11 cellular contexts compared by ENCODE assay signal in genomic region chr1:26237230-26237966, GRCh38. TPM values are rescaled to one million over a fixed set of nuclear protein-coding genes. Genes with fewer than 3 reads are reported as not detected.
DNase-seq lines count a peak whose midpoint lies in the region; ATAC-seq and TF ChIP-seq lines count a peak whose summit lies in the region.
"Had no signal": no experiment of that assay in that cellular context is flagged by ENCODE, and none has a peak within 500 bp of the region (broad histone marks: within the 10 kb centered on the region; RNA-seq: fewer than 3 reads in every experiment).

No MANE protein-coding gene starts in this region.

- CTCF ChIA-PET in MCF 10A (lab: Yijun Ruan, JAX), result interaction anchor here (0.6 to 1.9 kb wide), 4 partner anchors 26 to 101 kb away, joined by 3 to 7 read pairs (median 4); no protein-coding TSS in a partner anchor

- no peak overlapping the region for H3K9ac ChIP-seq in OCI-LY3 (ENCODE audit: low read length)

- H3K36me3 ChIP-seq in breast epithelium (no peaks in the 10 kb centered on the region), OCI-LY3 (replicated peaks; ENCODE audit: low read depth, low read length) (peaks cover 2% of the 10 kb centered on the region)
- H3K36me3 ChIP-seq: colonic mucosa had no signal

- H3K4me3 ChIP-seq in breast epithelium (no peak overlapping the region), OCI-LY3 (ENCODE audit: low read length) (peak overlapping the region; percentile 24; the same call in 1 of the 2 replicates), cardiac fibroblast (replicated peaks in 1 of 2; ENCODE audit: low read depth in 2 of 2, low read length in 2 of 2) (no peak overlapping the region)
- H3K4me3 ChIP-seq: colonic mucosa had no signal

- H3K9me3 Mint-ChIP-seq in MCF 10A (ENCODE audit: unreplicated experiment), result no peaks in the 10 kb centered on the region
- H3K9me3 Mint-ChIP-seq in stimulated activated effector memory CD8-positive, alpha-beta T cell treated with anti-CD3 and anti-CD28 coated beads, Interleukin-12 subunit alpha, Interleukin-12 subunit beta, amount 100 ng/mL, for 72 hours, result no peaks in the 10 kb centered on the region
- H3K9me3 Mint-ChIP-seq in immature natural killer cell, result no peaks in the 10 kb centered on the region

- no TSS peak for BruUV-seq in MCF 10A (replicated peaks; lab: Mats Ljungman, UMichigan)

- H3K79me2 ChIP-seq in OCI-LY3 (ENCODE audit: low read length), result peaks cover 65% of the 10 kb centered on the region

- H3K27ac Mint-ChIP-seq in MCF 10A (ENCODE audit: low read depth, unreplicated experiment) (peak overlapping the region; percentile 76), immature natural killer cell (no peak overlapping the region)
- H3K27ac Mint-ChIP-seq in stimulated activated effector memory CD8-positive, alpha-beta T cell treated with anti-CD3 and anti-CD28 coated beads, Interleukin-12 subunit alpha, Interleukin-12 subunit beta, amount 100 ng/mL, for 72 hours, result peak overlapping the region; percentile 5

- no peaks in the 10 kb centered on the region for H3K27me3 Mint-ChIP-seq in MCF 10A (ENCODE audit: insufficient read depth, unreplicated experiment)
- peaks cover 3 to 7% (median 4%) of the 10 kb centered on the region in 3 donors for H3K27me3 Mint-ChIP-seq in immature natural killer cell (ENCODE audit: low read depth in 3 of 3)

- no peak overlapping the region for H2AFZ ChIP-seq in OCI-LY3 (ENCODE audit: low read depth, low read length)

- ATAC-seq in stimulated activated effector memory CD8-positive, alpha-beta T cell treated with anti-CD3 and anti-CD28 coated beads, Interleukin-12 subunit alpha, Interleukin-12 subunit beta, amount 100 ng/mL, for 72 hours, result no peak
- ATAC-seq: left ventricle myocardium superior had no signal

- no peak for TF ChIP-seq CTCF in MCF 10A (IDR thresholded peaks at IDR 0.05; ENCODE audit: unreplicated experiment)
- no peak for TF ChIP-seq CTCF in breast epithelium (IDR thresholded peaks at IDR 0.05)
- TF ChIP-seq CTCF in OCI-LY3 (IDR thresholded peaks at IDR 0.05; ENCODE audit: low read depth, low read length), result no peak
- TF ChIP-seq CTCF in cardiac fibroblast (IDR thresholded peaks at IDR 0.05; ENCODE audit: low read depth, low read length), result no peak

- no peak for TF ChIP-seq POLR2A in breast epithelium (IDR thresholded peaks at IDR 0.05)

- peaks cover 30% of the 10 kb centered on the region for H3K4me1 Mint-ChIP-seq in MCF 10A (ENCODE audit: insufficient read depth, unreplicated experiment)
- H3K4me1 Mint-ChIP-seq in stimulated activated effector memory CD8-positive, alpha-beta T cell treated with anti-CD3 and anti-CD28 coated beads, Interleukin-12 subunit alpha, Interleukin-12 subunit beta, amount 100 ng/mL, for 72 hours, result peaks cover 31% of the 10 kb centered on the region
- H3K4me1 Mint-ChIP-seq in immature natural killer cell, result peaks cover 25 to 32% of the 10 kb centered on the region in 2 donors

- no peaks in the 10 kb centered on the region for H3K9me3 ChIP-seq in breast epithelium
- H3K9me3 ChIP-seq in OCI-LY3 (ENCODE audit: insufficient read depth, low read length), result no peaks in the 10 kb centered on the region
- H3K9me3 ChIP-seq: colonic mucosa had no signal

- H4K20me1 ChIP-seq in OCI-LY3 (ENCODE audit: insufficient read depth, low read length), result no peaks in the 10 kb centered on the region

- intact Hi-C loops in MCF 10A (cut with micrococcal nuclease) (no loop called here), breast epithelium (cut with DNase I; ENCODE audit: low total_unique reads) (loop anchor here (10.0 kb wide), 1 partner anchor 73 kb away; the partner anchor contains the start of genes C1orf232 and ZNF593)

- peaks cover 17% of the 10 kb centered on the region for H3K36me3 Mint-ChIP-seq in MCF 10A (ENCODE audit: insufficient read depth, unreplicated experiment)
- peaks cover 36% of the 10 kb centered on the region for H3K36me3 Mint-ChIP-seq in stimulated activated effector memory CD8-positive, alpha-beta T cell treated with anti-CD3 and anti-CD28 coated beads, Interleukin-12 subunit alpha, Interleukin-12 subunit beta, amount 100 ng/mL, for 72 hours
- peaks cover 0 to 2% (median 2%) of the 10 kb centered on the region in 3 donors for H3K36me3 Mint-ChIP-seq in immature natural killer cell

- peak overlapping the region; percentile 41 for H3K4me2 ChIP-seq in OCI-LY3 (ENCODE audit: low read length)

- H3K4me1 ChIP-seq in breast epithelium (no peaks in the 10 kb centered on the region), OCI-LY3 (ENCODE audit: low read length) (peaks cover 19% of the 10 kb centered on the region)

- POLR2A ChIA-PET in MCF 10A (lab: Yijun Ruan, JAX), result interaction anchor here (0.7 to 5.4 kb wide), 11 partner anchors 8 to 234 kb away, joined by 3 to 83 read pairs (median 3); partner anchors contain the start of genes CNKSR1, PDIK1L, SH3BGRL3 and ZNF593

- H3K27me3 ChIP-seq in breast epithelium (no peaks in the 10 kb centered on the region), OCI-LY3 (ENCODE audit: low read depth, low read length) (no peaks in the 10 kb centered on the region)
- H3K27me3 ChIP-seq: colonic mucosa had no signal

- DNase-seq in MCF 10A (ENCODE audit: unreplicated experiment) (peak; percentile 49), breast epithelium (ENCODE audit: low spot score in 2 of 2) (no peak), cardiac fibroblast (ENCODE audit: low read depth in 2 of 2) (peak; percentile 48 to 65), immature natural killer cell (no peak), Kasumi-1 (lab: John Stamatoyannopoulos, UW) (no peak)
- DNase-seq in stimulated activated effector memory CD8-positive, alpha-beta T cell treated with anti-CD3 and anti-CD28 coated beads, Interleukin-12 subunit alpha, Interleukin-12 subunit beta, amount 100 ng/mL, for 72 hours (ENCODE audit: low spot score in 2 of 2), result no peak
- DNase-seq in stimulated activated CD4-positive, alpha-beta T cell treated with anti-CD3 and anti-CD28 coated beads, Interleukin-12 subunit alpha, Interleukin-12 subunit beta, amount 100 ng/mL, for 4 hours, result no peak
- DNase-seq: colonic mucosa, DMS79 treated with DMSO at 0.1 percent for 48 hours, left ventricle myocardium superior had no signal

- H3K27ac ChIP-seq in breast epithelium (no peak overlapping the region), OCI-LY3 (ENCODE audit: low read length) (0 out of 2 replicates have a peak overlapping the region, but pooled peaks have one; percentile 11)
- H3K27ac ChIP-seq: colonic mucosa had no signal

- H3K4me3 Mint-ChIP-seq in MCF 10A (ENCODE audit: unreplicated experiment), result peak overlapping the region; percentile 34
- no peak overlapping the region for H3K4me3 Mint-ChIP-seq in stimulated activated effector memory CD8-positive, alpha-beta T cell treated with anti-CD3 and anti-CD28 coated beads, Interleukin-12 subunit alpha, Interleukin-12 subunit beta, amount 100 ng/mL, for 72 hours
- no peak overlapping the region for H3K4me3 Mint-ChIP-seq in immature natural killer cell

RNA-seq across cellular contexts. Expression of gene CEP85, which starts 3.4 kb away (rescaled TPM):
- total RNA-seq in MCF 10A (2022) (11.1 and 12.2 TPM in 2 replicates), breast epithelium (10 to 100 TPM in 1 of 3 donors, 1 to 10 TPM in 2; 4.8 to 11.7 (median 7.5) TPM)
- polyA plus RNA-seq in immature natural killer cell, result 1 to 10 TPM; 4.0 to 6.9 (median 5.4) TPM

RNA-seq across cellular contexts. Expression of gene SH3BGRL3, which starts 42.5 kb away (rescaled TPM):
- total RNA-seq in MCF 10A (2022), result 133 and 170 TPM in 2 replicates
- total RNA-seq in breast epithelium, result 10 to 100 TPM; 27.5 to 55.7 (median 50.1) TPM
- polyA plus RNA-seq in immature natural killer cell, result 1,000 to 10,000 TPM; 1,203 to 2,040 (median 1,333) TPM

RNA-seq across cellular contexts. Expression of gene CATSPER4, which starts 47.0 kb away (rescaled TPM):
- total RNA-seq in MCF 10A (2022), result not detected in 2 replicates
- total RNA-seq in breast epithelium, result not detected
- polyA plus RNA-seq in immature natural killer cell, result not detected
- total RNA-seq: colonic mucosa, left ventricle myocardium superior had no signal

Comparison
In these comparisons a context has a peak if more than half of its experiments do, and no peak if none do; other contexts are left out.
1. DNase-seq: peak in MCF 10A (single experiment) and cardiac fibroblast (2 of 2); none in breast epithelium (0 of 2), stimulated activated effector memory CD8-positive, alpha-beta T cell treated with anti-CD3 and anti-CD28 coated beads, Interleukin-12 subunit alpha, Interleukin-12 subunit beta, amount 100 ng/mL, for 72 hours (0 of 2), stimulated activated CD4-positive, alpha-beta T cell treated with anti-CD3 and anti-CD28 coated beads, Interleukin-12 subunit alpha, Interleukin-12 subunit beta, amount 100 ng/mL, for 4 hours (single experiment), immature natural killer cell (0 of 3) and Kasumi-1 (0 of 2).
2. H3K27ac Mint-ChIP-seq: peak in MCF 10A (single experiment) and stimulated activated effector memory CD8-positive, alpha-beta T cell treated with anti-CD3 and anti-CD28 coated beads, Interleukin-12 subunit alpha, Interleukin-12 subunit beta, amount 100 ng/mL, for 72 hours (single experiment); none in immature natural killer cell (0 of 6).